Comparison of ENCODE assay signal across 30 cellular contexts in the genomic region with DNA sequence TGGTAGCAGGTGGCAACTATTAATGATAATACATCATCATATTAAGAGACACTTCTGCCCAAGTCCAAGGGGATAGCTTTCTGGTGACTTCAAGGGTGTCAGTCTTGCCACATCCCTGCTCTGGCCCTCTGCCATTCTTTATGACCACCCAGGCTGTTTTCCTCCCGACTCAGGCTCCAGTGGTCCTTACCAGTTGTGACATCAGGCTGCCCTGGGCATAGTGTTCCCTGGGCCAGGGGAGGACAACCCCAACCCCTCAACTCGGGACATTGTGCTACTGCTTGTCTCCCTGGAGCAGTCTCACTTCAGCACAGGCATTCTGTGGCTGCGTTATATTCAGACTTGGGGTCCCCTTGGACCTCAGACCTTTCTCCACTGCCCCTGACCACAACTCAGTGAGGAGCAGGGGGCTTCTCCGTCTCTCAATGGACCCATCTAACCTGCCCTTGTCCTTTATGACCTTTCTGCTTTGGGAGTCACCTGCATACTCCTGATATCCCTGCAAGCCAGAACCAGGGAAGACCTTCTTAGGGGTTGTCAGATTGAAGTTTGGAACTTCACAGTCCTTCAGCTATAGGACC. TPM values are rescaled to one million over a fixed set of nuclear protein-coding genes. Genes with fewer than 3 reads are reported as not detected.
"Had no signal": no experiment of that assay in that cellular context is flagged by ENCODE, and none has a peak within 500 bp of the region (broad histone marks: within the 10 kb centered on the region; RNA-seq: fewer than 3 reads in every experiment).

No MANE protein-coding gene starts in this region.

- H3K27ac ChIP-seq: adrenal gland, body of pancreas, colonic mucosa, hepatocyte, ovary, prostate gland, transverse colon had no signal

- H3K4me3 ChIP-seq: adrenal gland, body of pancreas, colonic mucosa, gastroesophageal sphincter, hepatocyte, ovary, prostate gland, transverse colon had no signal

- ATAC-seq: activated T-helper 17 cell treated with anti-CD3 and anti-CD28 coated beads, Interleukin-2, amount 50 U/mL, for 72 hours; body of pancreas; effector memory CD8-positive, alpha-beta T cell; gastroesophageal sphincter; left colon; naive thymus-derived CD4-positive, alpha-beta T cell had no signal

- DNase-seq: activated CD4-positive, alpha-beta T cell treated with anti-CD3 and anti-CD28 coated beads for 4 hours; activated CD4-positive, alpha-beta T cell treated with anti-CD3 and anti-CD28 coated beads, Interleukin-2, amount 50 U/mL, for 4 hours; activated naive CD4-positive, alpha-beta T cell; activated naive CD8-positive, alpha-beta T cell treated with anti-CD3 and anti-CD28 coated beads for 36 hours; colonic mucosa; effector memory CD8-positive, alpha-beta T cell; erythroblast; left colon; midbrain; naive thymus-derived CD4-positive, alpha-beta T cell; retina; stimulated activated CD4-positive, alpha-beta T cell treated with anti-CD3 and anti-CD28 coated beads, Interleukin-15, amount 100 ng/mL, for 24 hours; stimulated activated CD4-positive, alpha-beta T cell treated with anti-CD3 and anti-CD28 coated beads, Interleukin-2, amount 100 ng/mL, for 24 hours; stimulated activated naive CD4-positive, alpha-beta T cell; transverse colon had no signal

RNA-seq across cellular contexts. Expression of gene PTPRN, which starts 17.2 kb away (rescaled TPM):
- total RNA-seq: kidney; T-helper 1 cell treated with Interleukin-12 subunit alpha and Interleukin-12 subunit beta and Interleukin-4 antibody, amounts not matched to agents 30 ng/mL and 1 ng/mL, for 36 hours had no signal

RNA-seq across cellular contexts. Expression of gene TUBA4B, which starts 39.0 kb away (rescaled TPM):
- total RNA-seq: activated CD8-positive, alpha-beta memory T cell treated with anti-CD3 and anti-CD28 coated beads for 36 hours; activated naive CD8-positive, alpha-beta T cell treated with anti-CD3 and anti-CD28 coated beads for 36 hours; activated T-helper 17 cell treated with anti-CD3 and anti-CD28 coated beads, Interleukin-2, amount 50 U/mL, for 72 hours; aorta; body of pancreas; colonic mucosa; fibroblast of lung; fibroblast of villous mesenchyme; gastroesophageal sphincter; left colon; lower leg skin; naive thymus-derived CD4-positive, alpha-beta T cell; prostate gland; temporal lobe; transverse colon had no signal

RNA-seq across cellular contexts. Expression of gene RESP18, which starts 40.5 kb away (rescaled TPM):
- total RNA-seq: activated CD8-positive, alpha-beta memory T cell treated with anti-CD3 and anti-CD28 coated beads for 36 hours; activated naive CD8-positive, alpha-beta T cell treated with anti-CD3 and anti-CD28 coated beads for 36 hours; activated T-helper 17 cell treated with anti-CD3 and anti-CD28 coated beads, Interleukin-2, amount 50 U/mL, for 72 hours; adrenal gland; aorta; body of pancreas; colonic mucosa; fibroblast of lung; fibroblast of villous mesenchyme; gastroesophageal sphincter; hepatocyte; kidney; left colon; lower leg skin; naive thymus-derived CD4-positive, alpha-beta T cell; ovary; prostate gland; T-helper 1 cell treated with Interleukin-12 subunit alpha and Interleukin-12 subunit beta and Interleukin-4 antibody, amounts not matched to agents 30 ng/mL and 1 ng/mL, for 36 hours; transverse colon had no signal
